25 cellular contexts compared by ENCODE assay signal in genomic region chr7:131608112-131608498, GRCh38. TPM values are rescaled to one million over a fixed set of nuclear protein-coding genes. Genes with fewer than 3 reads are reported as not detected.
DNase-seq lines count a peak whose midpoint lies in the region; ATAC-seq lines count a peak whose summit lies in the region.
"Had no signal": no experiment of that assay in that cellular context is flagged by ENCODE, and none has a peak within 500 bp of the region (broad histone marks: within the 10 kb centered on the region; RNA-seq: fewer than 3 reads in every experiment).

No MANE protein-coding gene starts in this region.

- no peak overlapping the region for H3K9ac ChIP-seq in HUES6 (ENCODE audit: low read length)
- H3K9ac ChIP-seq in iPS-20b (ENCODE audit: low read depth, low read length): 0 out of 2 replicates have a peak overlapping the region, but pooled peaks have one; percentile 16
- H3K9ac ChIP-seq in neuronal stem cell (ENCODE audit: low read depth, low read length, poor library complexity): no peak overlapping the region

- H2BK120ac ChIP-seq in neuronal stem cell (ENCODE audit: low read depth, low read length): peak overlapping the region; percentile 97

- H3K4me1 Mint-ChIP-seq in effector memory CD8-positive, alpha-beta T cell (ENCODE audit: low read depth in 2 of 2): peaks cover 5 to 9% of the 10 kb centered on the region in 2 donors
- H3K4me1 Mint-ChIP-seq in T-helper 2 cell treated with Interferon-gamma antibody and Interleukin-4, amounts not matched to agents 5 μg/mL and 100 μg/mL, for 36 hours (ENCODE audit: low read depth): no peaks in the 10 kb centered on the region

- no peak overlapping the region for H3K14ac ChIP-seq in neuronal stem cell (ENCODE audit: low read length)

- H3K36me3 ChIP-seq in HUES6 (ENCODE audit: control insufficient read depth, insufficient read depth, low read length) (no peaks in the 10 kb centered on the region), iPS-20b (ENCODE audit: insufficient read depth, low read depth, low read length) (no peaks in the 10 kb centered on the region), neuronal stem cell (replicated peaks in 1 of 2; ENCODE audit: control insufficient read depth in 2 of 2, insufficient read depth in 2 of 2, low read length in 2 of 2) (no peaks in the 10 kb centered on the region)
- H3K36me3 ChIP-seq: lower lobe of right lung, spleen, tibial artery had no signal

- peak overlapping the region; percentile 3 for H2BK15ac ChIP-seq in neuronal stem cell (ENCODE audit: low read length)

- H3K4ac ChIP-seq in neuronal stem cell (ENCODE audit: low read length): no peak overlapping the region

- no CpG with 5 or more reads among the region's 5 CpGs for WGBS in neuronal stem cell (ENCODE audit: extremely low coverage in 2 of 2, insufficient read length in 2 of 2, insufficient replicate concordance in 1 of 2), 2 donors

- no peaks in the 10 kb centered on the region for H3K9me3 Mint-ChIP-seq in effector memory CD8-positive, alpha-beta T cell
- H3K9me3 Mint-ChIP-seq in T-helper 2 cell treated with Interferon-gamma antibody and Interleukin-4, amounts not matched to agents 5 μg/mL and 100 μg/mL, for 36 hours: no peaks in the 10 kb centered on the region
- H3K9me3 Mint-ChIP-seq: activated T-cell treated with anti-CD3 and anti-CD28 coated beads, Interleukin-2, amount 50 U/mL, for 72 hours; CD4-positive, alpha-beta memory T cell; HFFc6; stimulated activated naive CD8-positive, alpha-beta T cell treated with anti-CD3 and anti-CD28 coated beads, Interleukin-15, Interleukin-2, amounts not matched to agents 100 ng/mL and 50 ng/mL, for 24 hours had no signal

- peak; percentile 55 for DNase-seq in RPMI7951 (ENCODE audit: low read depth)
- DNase-seq in neuronal stem cell (ENCODE audit: low spot score): no peak
- no peak for DNase-seq in DMS53 treated with DMSO at 0.1 percent for 48 hours (lab: John Stamatoyannopoulos, UW; ENCODE audit: unreplicated experiment)
- no peak for DNase-seq in effector memory CD8-positive, alpha-beta T cell
- no peak for DNase-seq in T-helper 2 cell treated with Interferon-gamma antibody and Interleukin-4, amounts not matched to agents 5 μg/mL and 100 μg/mL, for 36 hours (ENCODE audit: low spot score)
- DNase-seq: activated CD4-positive, alpha-beta T cell treated with anti-CD3 and anti-CD28 coated beads for 4 hours; activated naive CD4-positive, alpha-beta T cell treated with anti-CD3 and anti-CD28 coated beads, Interleukin-2, amount 50 U/mL, for 16 hours; activated T-cell treated with anti-CD3 and anti-CD28 coated beads, Interleukin-2, amount 50 U/mL, for 72 hours; aorta; CD4-positive, alpha-beta memory T cell; DMS53; erythroblast; foreskin keratinocyte; HFFc6; lower lobe of right lung; NCI-H1105 treated with DMSO at 0.1 percent for 48 hours; NCI-H2081 treated with DMSO at 0.1 percent for 48 hours; NCI-H526; spleen; stimulated activated CD4-positive, alpha-beta T cell treated with anti-CD3 and anti-CD28 coated beads, Interleukin-4, amount 100 ng/mL, for 1 hour; tibial artery had no signal

- peaks cover 52% of the 10 kb centered on the region for H3K4me1 ChIP-seq in HUES6 (ENCODE audit: control insufficient read depth, insufficient read depth, low read length)
- peaks cover 38% of the 10 kb centered on the region for H3K4me1 ChIP-seq in iPS-20b (ENCODE audit: insufficient read depth, low read length)
- peaks cover 40 to 48% of the 10 kb centered on the region in 2 donors for H3K4me1 ChIP-seq in neuronal stem cell (ENCODE audit: control insufficient read depth in 2 of 2, insufficient read depth in 1 of 2, low read depth in 1 of 2, low read length in 2 of 2)
- H3K4me1 ChIP-seq: lower lobe of right lung, spleen, tibial artery had no signal

- no peaks in the 10 kb centered on the region for H3K36me3 Mint-ChIP-seq in effector memory CD8-positive, alpha-beta T cell (ENCODE audit: insufficient read depth)
- H3K36me3 Mint-ChIP-seq in T-helper 2 cell treated with Interferon-gamma antibody and Interleukin-4, amounts not matched to agents 5 μg/mL and 100 μg/mL, for 36 hours (ENCODE audit: low read depth): no peaks in the 10 kb centered on the region
- H3K36me3 Mint-ChIP-seq: CD4-positive, alpha-beta memory T cell had no signal

- H3K27me3 ChIP-seq in HUES6 (ENCODE audit: control insufficient read depth, insufficient read depth, low read length): no peaks in the 10 kb centered on the region
- H3K27me3 ChIP-seq in iPS-20b (ENCODE audit: insufficient read depth, low read length): no peaks in the 10 kb centered on the region
- peaks cover 0 to 3% (median 0%) of the 10 kb centered on the region in 3 experiments for H3K27me3 ChIP-seq in neuronal stem cell (ENCODE audit: control insufficient read depth in 3 of 3, insufficient read depth in 3 of 3, low read depth in 1 of 3, low read length in 3 of 3)
- H3K27me3 ChIP-seq: foreskin keratinocyte had no signal

- no peak overlapping the region for H3K4me3 Mint-ChIP-seq in effector memory CD8-positive, alpha-beta T cell
- H3K4me3 Mint-ChIP-seq in T-helper 2 cell treated with Interferon-gamma antibody and Interleukin-4, amounts not matched to agents 5 μg/mL and 100 μg/mL, for 36 hours: no peak overlapping the region
- H3K4me3 Mint-ChIP-seq: activated T-cell treated with anti-CD3 and anti-CD28 coated beads, Interleukin-2, amount 50 U/mL, for 72 hours; CD4-positive, alpha-beta memory T cell; HFFc6; stimulated activated naive CD8-positive, alpha-beta T cell treated with anti-CD3 and anti-CD28 coated beads, Interleukin-15, Interleukin-2, amounts not matched to agents 100 ng/mL and 50 ng/mL, for 24 hours had no signal

- H3K27me3 Mint-ChIP-seq in effector memory CD8-positive, alpha-beta T cell: peaks cover 26 to 57% of the 10 kb centered on the region in 2 donors
- H3K27me3 Mint-ChIP-seq in T-helper 2 cell treated with Interferon-gamma antibody and Interleukin-4, amounts not matched to agents 5 μg/mL and 100 μg/mL, for 36 hours (ENCODE audit: low read depth): peaks cover 17% of the 10 kb centered on the region

- no peak overlapping the region for H3K4me2 ChIP-seq in neuronal stem cell (ENCODE audit: insufficient read depth, low read length, poor library complexity, severe bottlenecking)

- H2BK5ac ChIP-seq in neuronal stem cell (ENCODE audit: low read length): peak overlapping the region; percentile 2

- H3K23ac ChIP-seq in neuronal stem cell (ENCODE audit: low read depth, low read length, poor library complexity): no peak overlapping the region

- no peaks in the 10 kb centered on the region for H3K9me3 ChIP-seq in HUES6 (ENCODE audit: control insufficient read depth, insufficient read depth, low read depth, low read length)
- no peaks in the 10 kb centered on the region for H3K9me3 ChIP-seq in iPS-20b (ENCODE audit: insufficient read depth, low read depth, low read length)
- H3K9me3 ChIP-seq in neuronal stem cell (replicated peaks in 1 of 2; ENCODE audit: control insufficient read depth in 2 of 2, insufficient read depth in 1 of 2, low read depth in 1 of 2, low read length in 2 of 2): no peaks in the 10 kb centered on the region
- H3K9me3 ChIP-seq: lower lobe of right lung, spleen, tibial artery had no signal

- H3K27ac ChIP-seq in HUES6 (ENCODE audit: low read depth, low read length) (peak overlapping the region; percentile 100), iPS-20b (ENCODE audit: low read length) (no peak overlapping the region), neuronal stem cell (replicated peaks; ENCODE audit: low read length) (no peak overlapping the region)
- H3K27ac ChIP-seq: foreskin keratinocyte, lower lobe of right lung, spleen, tibial artery had no signal

- H2BK12ac ChIP-seq in neuronal stem cell (ENCODE audit: low read length): peak overlapping the region; percentile 3

- H4K8ac ChIP-seq in neuronal stem cell (ENCODE audit: low read depth, low read length): no peak overlapping the region

- H3K18ac ChIP-seq in neuronal stem cell (ENCODE audit: low read length): peak overlapping the region; percentile 73

- ATAC-seq in effector memory CD8-positive, alpha-beta T cell (replicated peaks): no peak
- ATAC-seq: activated T-cell treated with anti-CD3 and anti-CD28 coated beads, Interleukin-2, amount 50 U/mL, for 72 hours; foreskin keratinocyte; GM12878; lower lobe of right lung had no signal

- H4K91ac ChIP-seq in neuronal stem cell (ENCODE audit: low read depth, low read length, poor library complexity): peak overlapping the region; percentile 80

- H3K79me1 ChIP-seq in neuronal stem cell (ENCODE audit: low read depth, low read length): no peaks in the 10 kb centered on the region

- H2AK5ac ChIP-seq in neuronal stem cell (ENCODE audit: low read depth, low read length): peak overlapping the region; percentile 65

- H2AFZ ChIP-seq in neuronal stem cell (ENCODE audit: low read length): no peak overlapping the region

- H3K4me3 ChIP-seq in HUES6 (ENCODE audit: low read depth, low read length) (no peak overlapping the region), iPS-20b (ENCODE audit: low read length) (no peak overlapping the region), neuronal stem cell (ENCODE audit: low read length in 2 of 2) (no peak overlapping the region)
- H3K4me3 ChIP-seq: GM12878, lower lobe of right lung, spleen, tibial artery had no signal

- H3K27ac Mint-ChIP-seq in effector memory CD8-positive, alpha-beta T cell: no peak overlapping the region
- no peak overlapping the region for H3K27ac Mint-ChIP-seq in T-helper 2 cell treated with Interferon-gamma antibody and Interleukin-4, amounts not matched to agents 5 μg/mL and 100 μg/mL, for 36 hours
- H3K27ac Mint-ChIP-seq: activated T-cell treated with anti-CD3 and anti-CD28 coated beads, Interleukin-2, amount 50 U/mL, for 72 hours; CD4-positive, alpha-beta memory T cell; HFFc6; stimulated activated naive CD8-positive, alpha-beta T cell treated with anti-CD3 and anti-CD28 coated beads, Interleukin-15, Interleukin-2, amounts not matched to agents 100 ng/mL and 50 ng/mL, for 24 hours had no signal

RNA-seq across cellular contexts. Expression of gene PODXL, which starts 51.7 kb away (rescaled TPM):
- 48.2 and 49.0 TPM in 2 replicates for total RNA-seq in RPMI7951 (2014; rRNA removed; shearing (Covaris generic))
- 42.1 TPM for polyA plus RNA-seq in neuronal stem cell (2013, experiment 1 of 2)
- 42.8 TPM for polyA plus RNA-seq in neuronal stem cell (2013, experiment 2 of 2)
